ENCODE assay signal across 8 cellular contexts in the genomic region with DNA sequence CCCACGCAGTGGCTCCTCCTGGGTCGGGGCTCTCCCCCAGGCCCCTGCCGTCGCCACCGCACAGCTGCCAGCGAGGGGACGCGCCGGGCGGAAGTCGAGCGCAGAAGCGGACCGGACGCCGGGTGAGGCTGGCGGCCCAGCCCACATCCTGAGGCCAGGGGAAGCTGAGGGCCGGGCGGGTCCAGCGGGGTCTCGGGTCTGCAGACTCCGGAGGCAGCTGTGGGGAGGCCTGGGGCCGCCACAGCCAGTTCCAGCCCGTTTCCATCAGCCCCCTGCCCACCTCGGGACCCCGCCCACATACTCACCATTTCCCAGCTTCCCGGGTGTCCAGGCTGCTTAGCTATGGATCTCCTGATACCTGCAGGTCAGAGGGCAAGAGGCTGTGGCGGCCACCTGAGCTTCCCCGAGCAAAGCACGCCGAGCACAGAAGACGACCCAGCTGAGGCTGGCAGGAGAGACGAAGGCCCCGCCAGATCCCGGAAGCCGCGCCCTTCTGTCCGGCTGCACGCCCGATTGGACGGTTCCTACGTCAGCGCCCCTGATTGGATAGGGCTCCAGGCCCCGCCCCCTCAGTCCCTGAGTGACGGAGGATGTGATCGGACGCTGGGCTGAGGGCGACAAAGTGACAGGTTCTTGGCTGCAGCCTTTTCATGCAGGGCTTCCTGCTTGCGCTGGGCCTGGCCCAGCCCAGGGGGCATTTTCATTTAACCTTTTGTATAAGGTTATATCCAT. TPM values are rescaled to one million over a fixed set of nuclear protein-coding genes. Genes with fewer than 3 reads are reported as not detected.
DNase-seq lines count a peak whose midpoint lies in the region; ATAC-seq and TF ChIP-seq lines count a peak whose summit lies in the region.

No MANE protein-coding gene starts in this region.

- WGBS in right lobe of liver (ENCODE audit: insufficient coverage, low coverage, low lambda C conversion rate, missing lambda C conversion rate) = under 1% methylated on average over 15 of the region's 49 CpGs

- H3K4me3 ChIP-seq in dorsolateral prefrontal cortex = peak overlapping the region; percentile 60 to 98 (median 91)
- H3K4me3 ChIP-seq in right lobe of liver = peak overlapping the region; percentile 77 to 90 (median 81)

- DNase-seq in CD1c-positive myeloid dendritic cell (ENCODE audit: extremely low spot score) (peak; percentile 98), NCI-H748 treated with DMSO at 0.1 percent for 48 hours (lab: John Stamatoyannopoulos, UW) (peak; percentile 83), dorsolateral prefrontal cortex (peak; percentile 96 to 99 (median 97)), right lobe of liver (peak; percentile 98 to 99 (median 98))
- peak; percentile 89 to 90 for DNase-seq in activated CD4-positive, alpha-beta T cell treated with anti-CD3 and anti-CD28 coated beads, Interleukin-2, amount 50 U/mL, for 4 hours
- peak; percentile 96 for DNase-seq in stimulated activated CD4-positive, alpha-beta T cell treated with anti-CD3 and anti-CD28 coated beads, Interleukin-4, amount 100 ng/mL, for 24 hours

- ATAC-seq in GM19397 (IDR thresholded peaks at IDR 0.05; ENCODE audit: unreplicated experiment) (peak; percentile 90), HG03565 (IDR thresholded peaks at IDR 0.05; ENCODE audit: unreplicated experiment) (peak; percentile 81), right lobe of liver (peak; percentile 100)

- peak; percentile 86 for TF ChIP-seq POLR2A in right lobe of liver (IDR thresholded peaks at IDR 0.05)

- no peaks in the 10 kb centered on the region for H3K36me3 ChIP-seq in right lobe of liver

- intact Hi-C loops in dorsolateral prefrontal cortex (cut with DNase I) = loop anchor here in 1 of 2 donors (5.0 to 10.0 kb wide), 2 partner anchors 96 to 122 kb away; a partner anchor contains a TSS
- intact Hi-C loops in right lobe of liver (cut with DNase I) = no loop called here

- H3K27ac ChIP-seq in dorsolateral prefrontal cortex (peak overlapping the region in 57 of 59 donors; percentile 5 to 90 (median 77)), right lobe of liver (peak overlapping the region; percentile 75 to 93 (median 77))

- no peaks in the 10 kb centered on the region for H3K27me3 ChIP-seq in dorsolateral prefrontal cortex
- no peaks in the 10 kb centered on the region for H3K27me3 ChIP-seq in right lobe of liver

- TF ChIP-seq CTCF in dorsolateral prefrontal cortex (IDR thresholded peaks at IDR 0.05 in 54 of 56, conservative IDR thresholded peaks at IDR 0.05 in 2 of 56; ENCODE audit: low read depth in 1 of 56, partially characterized antibody in 56 of 56) (peak in 11 of 56 donors; percentile 6 to 48 (median 22)), right lobe of liver (IDR thresholded peaks at IDR 0.05) (no peak)

- peaks cover 0 to 7% (median 1%) of the 10 kb centered on the region in 4 donors for H3K4me1 ChIP-seq in right lobe of liver

- H3K9me3 ChIP-seq in right lobe of liver = no peaks in the 10 kb centered on the region

RNA-seq across cellular contexts. Expression of a gene that starts 38.7 kb away (rescaled TPM):
- total RNA-seq in dorsolateral prefrontal cortex = 10 to 100 TPM; 16.1 to 75.3 (median 32.4) TPM
- 10 to 100 TPM in 1 of 6 experiments, 1 to 10 TPM in 5; 5.4 to 13.8 (median 6.6) TPM for total RNA-seq in right lobe of liver

RNA-seq across cellular contexts. Expression of a gene that starts 45.3 kb away (rescaled TPM):
- not detected for total RNA-seq in dorsolateral prefrontal cortex
- not detected for total RNA-seq in right lobe of liver

Comparison
In these comparisons a context has a peak if more than half of its experiments do, and no peak if none do; other contexts are left out.
1. Peak in every context shown above with its lines: DNase-seq, ATAC-seq, H3K4me3 ChIP-seq and H3K27ac ChIP-seq.